ENCODE assay signal across 13 cellular contexts in the genomic region with DNA sequence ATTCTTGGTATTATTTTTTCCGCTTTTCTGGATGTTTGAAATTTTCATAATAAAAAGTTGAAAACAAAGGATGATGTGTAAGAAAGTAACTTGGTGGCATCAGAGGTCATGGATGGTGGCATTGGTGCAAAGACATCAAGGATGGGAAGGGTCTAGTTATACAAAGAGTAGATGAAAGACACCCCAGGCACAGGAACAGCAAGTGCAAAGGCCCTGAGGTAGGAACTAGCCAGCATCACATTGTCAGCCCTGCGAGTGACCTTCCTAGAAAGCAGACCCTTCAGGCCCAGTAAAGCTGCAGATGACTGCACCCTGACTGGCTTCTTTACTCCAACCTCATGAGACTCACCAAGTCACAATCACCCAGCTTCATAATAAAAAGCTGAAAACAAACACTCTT. TPM values are rescaled to one million over a fixed set of nuclear protein-coding genes. Genes with fewer than 3 reads are reported as not detected.
"Had no signal": no experiment of that assay in that cellular context is flagged by ENCODE, and none has a peak within 500 bp of the region (broad histone marks: within the 10 kb centered on the region; RNA-seq: fewer than 3 reads in every experiment).

No MANE protein-coding gene starts in this region.

RNA-seq across cellular contexts. Expression of gene CD177, which starts 17.0 kb away (rescaled TPM):
- total RNA-seq: activated naive CD4-positive, alpha-beta T cell treated with anti-CD3 and anti-CD28 coated beads for 36 hours; activated naive CD4-positive, alpha-beta T cell treated with anti-CD3 and anti-CD28 coated beads, Interleukin-2, amount 50 U/mL, for 72 hours; activated naive CD8-positive, alpha-beta T cell treated with anti-CD3 and anti-CD28 coated beads for 36 hours; activated naive CD8-positive, alpha-beta T cell treated with anti-CD3 and anti-CD28 coated beads, Interleukin-2, amount 10 ng/mL, durations not matched to agents 7 days and 5 days; activated T-cell treated with anti-CD3 and anti-CD28 coated beads, Interleukin-2, amount 50 U/mL, for 4 hours; activated T-cell treated with anti-CD3 and anti-CD28 coated beads, Interleukin-2, amount 50 U/mL, for 72 hours; activated T-helper 1 cell treated with anti-CD3 and anti-CD28 coated beads, Interleukin-12 subunit alpha, Interleukin-12 subunit beta, Interleukin-2, Interleukin-4 antibody, amounts not matched to agents 30 ng/mL and 10 ng/mL and 1 ng/mL, durations not matched to agents 14 hours and 24 hours and 36 hours; activated T-helper 17 cell treated with anti-CD3 and anti-CD28 coated beads, Interleukin-2, amount 50 U/mL, for 72 hours; activated T-helper 2 cell treated with anti-CD3 and anti-CD28 coated beads, Interferon-gamma antibody, Interleukin-2, Interleukin-4, amounts not matched to agents 10 μg/mL and 5 μg/mL and 100 μg/mL, durations not matched to agents 14 hours and 24 hours and 36 hours; ascending aorta; astrocyte; cardiac muscle cell; chondrocyte had no signal
- polyA plus RNA-seq: cardiac muscle cell had no signal
